Comparison of ENCODE assay signal across 14 cellular contexts in the genomic region with DNA sequence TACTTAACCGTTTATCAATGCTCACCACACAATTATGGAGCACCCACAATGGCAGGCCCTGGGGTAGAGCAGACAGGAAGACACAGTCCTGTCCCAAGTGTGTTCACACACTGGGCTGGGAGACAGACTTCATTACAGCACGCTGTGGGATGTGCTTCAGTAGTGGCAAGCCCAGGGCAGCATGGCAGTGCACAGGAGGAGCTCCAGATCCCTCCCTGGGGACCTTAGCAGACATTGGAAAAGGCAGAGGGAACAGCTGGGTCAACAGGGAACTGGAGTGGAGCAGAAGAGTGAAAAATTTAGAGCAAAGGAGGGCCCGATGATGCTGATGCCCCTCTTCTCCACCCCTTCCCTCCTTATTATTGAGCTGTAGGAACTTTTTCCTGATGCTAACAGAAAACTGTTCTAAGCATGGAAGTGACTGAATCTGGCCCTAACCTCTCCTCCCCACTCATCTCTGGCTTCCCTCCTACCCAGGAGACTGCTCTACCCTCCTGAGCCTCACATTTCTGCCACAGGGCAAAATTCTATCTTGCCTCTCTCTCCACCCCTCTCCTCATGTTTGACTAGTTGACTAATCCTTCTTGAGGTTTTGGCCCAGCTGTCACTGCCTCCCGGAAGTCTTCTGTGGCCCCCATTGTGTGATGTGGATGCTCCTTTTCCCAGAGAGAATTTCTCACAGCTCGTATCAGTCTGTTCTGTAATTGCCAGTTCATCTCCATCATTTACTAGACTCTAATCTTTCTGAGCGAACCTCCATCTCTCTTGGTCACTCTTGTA.
"Had no signal": no experiment of that assay in that cellular context is flagged by ENCODE, and none has a peak within 500 bp of the region (broad histone marks: within the 10 kb centered on the region; RNA-seq: fewer than 3 reads in every experiment).

No MANE protein-coding gene starts in this region.

- H3K4me3 Mint-ChIP-seq: activated CD4-positive, alpha-beta T cell treated with anti-CD3 and anti-CD28 coated beads, Interleukin-2, amount 10 ng/mL, durations not matched to agents 24 days and 14 days; central memory CD8-positive, alpha-beta T cell; natural killer cell treated with Interleukin-12 subunit alpha and Interleukin-12 subunit beta and Interleukin-15 and Interleukin-18, amount 100 ng/mL, for 72 hours; stimulated activated naive B cell treated with anti-CD40 and anti-IgM and Interleukin-4, amounts not matched to agents 10 μg/mL and 1 μg/mL and 100 μg/mL, for 72 hours had no signal

- H3K9me3 Mint-ChIP-seq: activated CD4-positive, alpha-beta T cell treated with anti-CD3 and anti-CD28 coated beads, Interleukin-2, amount 10 ng/mL, durations not matched to agents 24 days and 14 days had no signal

- DNase-seq: activated CD4-positive, alpha-beta T cell treated with anti-CD3 and anti-CD28 coated beads, Interleukin-2, amount 10 ng/mL, durations not matched to agents 24 days and 14 days; activated CD4-positive, CD25-positive, alpha-beta regulatory T cell; activated CD8-positive, alpha-beta memory T cell treated with anti-CD3 and anti-CD28 coated beads for 24 hours; activated naive CD4-positive, alpha-beta T cell treated with Interleukin-2 at 50 U/mL for 16 hours; anterior cingulate cortex; brain microvascular endothelial cell; left ventricle myocardium superior; mesendoderm; retina; stimulated activated CD4-positive, alpha-beta T cell treated with anti-CD3 and anti-CD28 coated beads, Interleukin-2, amount 100 ng/mL, for 48 hours; stimulated activated naive B cell treated with anti-CD40 and anti-IgM and Interleukin-4, amounts not matched to agents 10 μg/mL and 1 μg/mL and 100 μg/mL, for 72 hours; tibial artery had no signal

- H3K4me1 Mint-ChIP-seq: activated CD4-positive, alpha-beta T cell treated with anti-CD3 and anti-CD28 coated beads, Interleukin-2, amount 10 ng/mL, durations not matched to agents 24 days and 14 days; central memory CD8-positive, alpha-beta T cell; stimulated activated naive B cell treated with anti-CD40 and anti-IgM and Interleukin-4, amounts not matched to agents 10 μg/mL and 1 μg/mL and 100 μg/mL, for 72 hours had no signal

- H3K27ac Mint-ChIP-seq: activated CD4-positive, alpha-beta T cell treated with anti-CD3 and anti-CD28 coated beads, Interleukin-2, amount 10 ng/mL, durations not matched to agents 24 days and 14 days; natural killer cell treated with Interleukin-12 subunit alpha and Interleukin-12 subunit beta and Interleukin-15 and Interleukin-18, amount 100 ng/mL, for 72 hours; stimulated activated naive B cell treated with anti-CD40 and anti-IgM and Interleukin-4, amounts not matched to agents 10 μg/mL and 1 μg/mL and 100 μg/mL, for 72 hours had no signal
